ENCODE assay signal across 12 cellular contexts in genomic region chr6:106534564-106534982, GRCh38.
DNase-seq lines count a peak whose midpoint lies in the region; TF ChIP-seq lines count a peak whose summit lies in the region.
"Had no signal": no experiment of that assay in that cellular context is flagged by ENCODE, and none has a peak within 500 bp of the region (broad histone marks: within the 10 kb centered on the region; RNA-seq: fewer than 3 reads in every experiment).

No MANE protein-coding gene starts in this region.

- H3K27ac Mint-ChIP-seq in activated naive CD4-positive, alpha-beta T cell treated with anti-CD3 and anti-CD28 coated beads for 36 hours, result peak overlapping the region; percentile 81

- peaks cover 21% of the 10 kb centered on the region for H3K36me3 Mint-ChIP-seq in activated naive CD4-positive, alpha-beta T cell treated with anti-CD3 and anti-CD28 coated beads for 36 hours (ENCODE audit: low read depth)

- no peak for TF ChIP-seq CTCF in GM13977 (IDR thresholded peaks at IDR 0.05; ENCODE audit: extremely low read depth, insufficient read depth, missing control alignments)

- CTCF ChIA-PET in activated naive CD4-positive, alpha-beta T cell treated with anti-CD3 and anti-CD28 coated beads for 36 hours (lab: Charles Lee), result interaction anchor here (0.6 to 1.7 kb wide), 9 partner anchors 12 to 1255 kb away, joined by 3 to 6 read pairs (median 5); no protein-coding TSS in a partner anchor

- peaks cover 95% of the 10 kb centered on the region for H3K36me3 ChIP-seq in KOPT-K1 (ENCODE audit: insufficient read depth, low read length)
- H3K36me3 ChIP-seq: BLaER1, tibial artery had no signal

- H3K9me3 Mint-ChIP-seq in activated naive CD4-positive, alpha-beta T cell treated with anti-CD3 and anti-CD28 coated beads for 36 hours, result no peaks in the 10 kb centered on the region

- DNase-seq in GM13977 (ENCODE audit: low spot score) (peak; percentile 19), SIG-M5 (lab: John Stamatoyannopoulos, UW) (no peak), NCI-H446 treated with DMSO at 0.1 percent for 48 hours (lab: John Stamatoyannopoulos, UW) (no peak), AG08396 (ENCODE audit: low spot score) (no peak)
- peak; percentile 85 for DNase-seq in activated naive CD4-positive, alpha-beta T cell treated with anti-CD3 and anti-CD28 coated beads for 36 hours
- DNase-seq in stimulated activated CD4-positive, alpha-beta T cell treated with anti-CD3 and anti-CD28 coated beads, Interleukin-12 subunit alpha, Interleukin-12 subunit beta, amount 100 ng/mL, for 4 hours, result peak; percentile 47
- DNase-seq in NK-92 treated with Interleukin-12 subunit alpha and Interleukin-12 subunit beta, amount 100 ng/mL, for 24 hours (lab: John Stamatoyannopoulos, UW), result no peak
- DNase-seq: kidney glomerular epithelial cell, NCI-H1092, tibial artery had no signal

- no peaks in the 10 kb centered on the region for H3K9me3 ChIP-seq in KOPT-K1 (ENCODE audit: insufficient read depth, low read length, poor library complexity, severe bottlenecking)
- H3K9me3 ChIP-seq: BLaER1, tibial artery had no signal

- intact Hi-C loops in activated naive CD4-positive, alpha-beta T cell treated with anti-CD3 and anti-CD28 coated beads for 36 hours (cut with micrococcal nuclease), result loop anchor here (1.0 kb wide), 4 partner anchors 9 to 436 kb away; partner anchors contain the start of genes QRSL1 and RTN4IP1

- no peaks in the 10 kb centered on the region for H3K27me3 Mint-ChIP-seq in activated naive CD4-positive, alpha-beta T cell treated with anti-CD3 and anti-CD28 coated beads for 36 hours (ENCODE audit: low read depth)

- peak overlapping the region; percentile 21 for H3K27ac ChIP-seq in KOPT-K1 (ENCODE audit: low read depth, low read length, poor library complexity, severe bottlenecking)
- H3K27ac ChIP-seq: BLaER1, tibial artery had no signal

- no peak overlapping the region for H3K4me3 Mint-ChIP-seq in activated naive CD4-positive, alpha-beta T cell treated with anti-CD3 and anti-CD28 coated beads for 36 hours

- in situ Hi-C loops in GM13977 (cut with MboI; ENCODE audit: low pct_unique_long_range_greater_than_20kb, low sequenced_read_pairs, unreplicated experiment), result no loop called here

- peaks cover 77% of the 10 kb centered on the region for H3K4me1 Mint-ChIP-seq in activated naive CD4-positive, alpha-beta T cell treated with anti-CD3 and anti-CD28 coated beads for 36 hours (ENCODE audit: low read depth)

Comparison
In these comparisons a context has a peak if more than half of its experiments do, and no peak if none do; other contexts are left out.
1. DNase-seq: peak in GM13977 (single experiment), activated naive CD4-positive, alpha-beta T cell treated with anti-CD3 and anti-CD28 coated beads for 36 hours (single experiment) and stimulated activated CD4-positive, alpha-beta T cell treated with anti-CD3 and anti-CD28 coated beads, Interleukin-12 subunit alpha, Interleukin-12 subunit beta, amount 100 ng/mL, for 4 hours (single experiment); none in SIG-M5 (single experiment), NCI-H446 treated with DMSO at 0.1 percent for 48 hours (single experiment), NK-92 treated with Interleukin-12 subunit alpha and Interleukin-12 subunit beta, amount 100 ng/mL, for 24 hours (single experiment) and AG08396 (single experiment).